ENCODE assay signal across 9 cellular contexts in the genomic region with DNA sequence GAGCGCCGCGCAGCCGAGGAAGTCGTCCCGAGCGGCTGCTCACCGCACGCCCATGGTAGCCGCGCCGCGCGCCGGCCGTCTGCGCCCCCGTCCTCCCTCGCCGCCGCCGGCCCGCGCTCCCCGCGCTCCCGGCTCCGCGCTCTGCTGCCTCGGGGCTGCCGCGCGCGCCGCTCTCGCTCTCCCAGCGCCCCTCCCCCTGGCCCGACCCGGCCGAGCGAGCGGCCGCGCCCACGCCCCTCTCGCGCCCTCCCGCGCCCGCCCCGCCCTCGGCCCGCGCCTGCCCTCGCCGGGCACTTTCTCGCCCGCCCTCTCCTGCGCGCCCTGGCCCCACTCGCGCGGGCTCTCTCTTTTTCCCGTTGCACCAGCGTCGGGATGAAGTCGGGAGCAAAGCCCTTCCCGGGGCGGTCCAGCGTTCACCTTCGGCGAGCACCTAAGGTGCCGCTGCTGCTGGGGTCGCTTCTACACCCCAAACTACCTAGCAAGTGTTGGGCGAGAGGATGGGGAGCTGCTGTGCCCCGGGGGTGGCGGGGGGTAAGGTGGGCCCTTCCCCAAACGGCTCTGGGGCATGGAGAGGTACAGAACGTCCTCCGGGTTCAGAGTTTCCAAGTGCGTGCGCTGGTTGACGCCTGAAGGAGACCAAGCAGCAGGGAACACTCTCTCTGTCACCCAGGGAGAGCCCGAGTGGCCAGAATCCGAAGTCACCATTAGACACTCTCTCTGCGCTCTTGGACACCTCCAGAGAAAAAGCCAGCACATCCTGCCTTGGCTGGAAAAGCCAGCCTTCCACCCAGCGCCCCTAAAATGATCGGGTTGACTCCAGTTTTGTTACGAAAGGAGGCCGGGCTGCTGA. TPM values are rescaled to one million over a fixed set of nuclear protein-coding genes. Genes with fewer than 3 reads are reported as not detected.
DNase-seq lines count a peak whose midpoint lies in the region; ATAC-seq and TF ChIP-seq lines count a peak whose summit lies in the region.
"Had no signal": no experiment of that assay in that cellular context is flagged by ENCODE, and none has a peak within 500 bp of the region (broad histone marks: within the 10 kb centered on the region; RNA-seq: fewer than 3 reads in every experiment).

COLEC12 (minus strand) TSS at position 146 of the 850 bp plus-strand sequence. CDS start 187 bp downstream, outside the sequence.

- peaks cover 58% of the 10 kb centered on the region for H3K27me3 Mint-ChIP-seq in CD4-positive, alpha-beta T cell

- no peak within 1 kb of the TSS; the same call in 1 of the 2 replicates for H2AFZ ChIP-seq in PC-3 (ENCODE audit: low read length)

- H3K4me1 Mint-ChIP-seq in CD4-positive, alpha-beta T cell (ENCODE audit: low read depth), result no peaks in the 10 kb centered on the region

- TF ChIP-seq CTCF in PC-3 (conservative IDR thresholded peaks at IDR 0.05; ENCODE audit: low read depth, low read length), result no peak
- no peak for TF ChIP-seq CTCF in fibroblast of the aortic adventitia (IDR thresholded peaks at IDR 0.05; ENCODE audit: insufficient read depth, low read length)
- TF ChIP-seq CTCF in omental fat pad (IDR thresholded peaks at IDR 0.05), result no peak
- no peak for TF ChIP-seq CTCF in CD4-positive, alpha-beta T cell (IDR thresholded peaks at IDR 0.05)

- CTCF ChIA-PET in PC-3 (lab: Charles Lee), result no interaction called here
- CTCF ChIA-PET in CD4-positive, alpha-beta T cell (lab: Charles Lee), result no interaction called here

- intact Hi-C loops in PC-3 (cut with micrococcal nuclease), result no loop called here
- intact Hi-C loops in CD4-positive, alpha-beta T cell (cut with DNase I, micrococcal nuclease), result no loop called here

- no peak; the same call in 1 of the 2 replicates for ATAC-seq in PC-3
- ATAC-seq in omental fat pad (ENCODE audit: low FRiP score), result peak; percentile 58
- ATAC-seq in CD4-positive, alpha-beta T cell (ENCODE audit: poor library complexity), result no peak
- ATAC-seq in GM21576 (IDR thresholded peaks at IDR 0.05; ENCODE audit: unreplicated experiment), result no peak
- no peak for ATAC-seq in GM18505 (IDR thresholded peaks at IDR 0.05; ENCODE audit: unreplicated experiment)

- H3K4me2 ChIP-seq in PC-3 (ENCODE audit: low read length), result peak within 1 kb of the TSS; percentile 38

- no TSS peak for BruUV-seq in PC-3 (replicated peaks; lab: Mats Ljungman, UMichigan)

- peaks cover 13% of the 10 kb centered on the region for H3K4me1 ChIP-seq in PC-3 (ENCODE audit: insufficient read depth, low read length)

- peaks cover 59% of the 10 kb centered on the region for H3K27me3 ChIP-seq in PC-3 (ENCODE audit: low read length)
- H3K27me3 ChIP-seq in CD4-positive, alpha-beta T cell (ENCODE audit: control insufficient read depth, insufficient read depth, low read length), result peaks cover 39% of the 10 kb centered on the region

- no peaks in the 10 kb centered on the region for H3K9me3 ChIP-seq in PC-3 (ENCODE audit: low read length)
- H3K9me3 ChIP-seq in CD4-positive, alpha-beta T cell (ENCODE audit: control insufficient read depth, low read length), result no peaks in the 10 kb centered on the region

- no peaks in the 10 kb centered on the region for H3K36me3 ChIP-seq in PC-3 (ENCODE audit: low read depth, low read length)

- no peak within 1 kb of the TSS for H3K27ac ChIP-seq in PC-3 (ENCODE audit: low read length)
- no peak within 1 kb of the TSS for H3K27ac ChIP-seq in CD4-positive, alpha-beta T cell (ENCODE audit: low read depth, low read length)

- H3K9me3 Mint-ChIP-seq in CD4-positive, alpha-beta T cell, result no peaks in the 10 kb centered on the region
- H3K9me3 Mint-ChIP-seq: T-helper 1 cell treated with Interleukin-12 subunit alpha and Interleukin-12 subunit beta and Interleukin-4 antibody, amounts not matched to agents 30 μg/mL and 1 μg/mL, for 36 hours had no signal

- H3K4me3 ChIP-seq in PC-3 (ENCODE audit: low read length), result peak within 1 kb of the TSS; percentile 44; the same call in 1 of the 2 replicates
- peak within 1 kb of the TSS; percentile 74 for H3K4me3 ChIP-seq in fibroblast of the aortic adventitia (ENCODE audit: low read depth, low read length)

- no peaks in the 10 kb centered on the region for H3K79me2 ChIP-seq in PC-3 (ENCODE audit: low read length)

- no peak within 1 kb of the TSS for H3K27ac Mint-ChIP-seq in CD4-positive, alpha-beta T cell
- H3K27ac Mint-ChIP-seq: T-helper 1 cell treated with Interleukin-12 subunit alpha and Interleukin-12 subunit beta and Interleukin-4 antibody, amounts not matched to agents 30 μg/mL and 1 μg/mL, for 36 hours had no signal

- no peaks in the 10 kb centered on the region for H3F3A ChIP-seq in PC-3 (ENCODE audit: low read length, unreplicated experiment)

- POLR2A ChIA-PET in PC-3 (lab: Charles Lee; ENCODE audit: unreplicated experiment), result no interaction called here
- POLR2A ChIA-PET in CD4-positive, alpha-beta T cell (lab: Charles Lee), result no interaction called here

- H3K9me2 ChIP-seq in PC-3 (replicated peaks; ENCODE audit: low read length), result no peaks in the 10 kb centered on the region

- TF ChIP-seq POLR2A in GM18505 (IDR thresholded peaks at IDR 0.05; ENCODE audit: borderline replicate concordance, extremely low read depth, insufficient read depth, insufficient read length), result no peak

- H4K20me1 ChIP-seq in PC-3 (ENCODE audit: low read length), result no peaks in the 10 kb centered on the region

- no peak within 1 kb of the TSS for H3K4me3 Mint-ChIP-seq in CD4-positive, alpha-beta T cell
- H3K4me3 Mint-ChIP-seq: T-helper 1 cell treated with Interleukin-12 subunit alpha and Interleukin-12 subunit beta and Interleukin-4 antibody, amounts not matched to agents 30 μg/mL and 1 μg/mL, for 36 hours had no signal

- H3K9ac ChIP-seq in PC-3 (ENCODE audit: low read length), result no peak within 1 kb of the TSS

- H3K36me3 Mint-ChIP-seq in CD4-positive, alpha-beta T cell (ENCODE audit: low read depth), result no peaks in the 10 kb centered on the region

- DNase-seq in Ammon's horn (ENCODE audit: low spot score) (peak; percentile 34), PC-3 (no peak), fibroblast of the aortic adventitia (ENCODE audit: low read depth) (no peak), omental fat pad (ENCODE audit: low spot score) (no peak), 8988T (no peak)
- DNase-seq in CD4-positive, alpha-beta T cell, result no peak

RNA-seq across cellular contexts. Expression of gene COLEC12, which starts in this region (rescaled TPM):
- total RNA-seq in PC-3 (2014; rRNA removed), result 0.04 TPM in 1 of 2 replicates, not detected in the other
- total RNA-seq in fibroblast of the aortic adventitia (ENCODE audit: low replicate concordance), result 63.9 and 109 TPM in 2 replicates
- total RNA-seq in omental fat pad, result 10 to 100 TPM; 25.3 to 54.8 (median 42.7) TPM
- not detected for total RNA-seq in CD4-positive, alpha-beta T cell

Comparison
In these comparisons a context has a peak if more than half of its experiments do, and no peak if none do; other contexts are left out.
1. RNA of gene COLEC12 (total RNA-seq): 63.9 to 109 TPM in fibroblast of the aortic adventitia and 25.3 to 54.8 TPM in omental fat pad; 0.04 TPM in PC-3 and not detected in CD4-positive, alpha-beta T cell; every median in the first group is over 10 times any median in the second.